In the genomic region with DNA sequence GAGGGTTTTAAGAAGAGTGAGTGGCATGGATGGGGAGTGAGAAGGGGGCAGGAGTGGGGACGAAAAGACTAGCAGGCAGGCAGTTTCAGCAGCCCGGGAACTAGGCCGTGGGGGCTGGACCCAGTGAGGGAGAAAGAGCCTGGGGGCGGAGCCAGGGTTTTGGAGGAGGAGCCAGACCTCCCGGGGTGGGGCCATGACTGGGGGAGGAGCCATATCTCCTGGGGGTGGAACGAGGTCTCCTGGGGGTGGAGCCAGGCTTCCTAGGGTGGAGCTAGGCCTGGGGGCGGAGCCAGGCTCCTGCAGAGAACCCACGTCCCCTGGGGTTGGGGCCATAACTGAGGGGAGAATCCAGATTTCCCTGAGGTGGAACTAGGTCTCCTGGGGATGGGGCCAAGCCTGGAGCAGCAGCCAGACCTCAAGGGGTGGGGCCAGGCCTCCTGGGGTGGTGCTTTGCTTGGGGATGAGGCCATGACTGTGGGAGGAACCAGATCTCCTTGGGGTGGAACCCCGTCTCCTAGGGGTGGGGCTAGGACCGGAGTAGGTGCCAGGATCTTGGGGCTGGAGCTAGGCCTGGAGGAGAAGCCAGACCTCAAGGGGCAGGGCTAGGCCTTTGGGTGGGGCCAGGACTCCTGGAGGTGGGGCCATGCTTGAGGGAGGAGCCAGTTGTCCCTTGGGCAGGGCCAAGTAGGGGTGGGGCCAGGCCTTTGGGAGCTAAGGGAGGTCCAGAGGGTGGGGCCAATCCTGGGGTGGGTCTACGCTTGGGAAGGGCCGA, we compare ENCODE assay signal across 8 cellular contexts. TPM values are rescaled to one million over a fixed set of nuclear protein-coding genes. Genes with fewer than 3 reads are reported as not detected.
DNase-seq lines count a peak whose midpoint lies in the region; ATAC-seq and TF ChIP-seq lines count a peak whose summit lies in the region.

No MANE protein-coding gene starts in this region.

- no peak for TF ChIP-seq CTCF in GM12865 (IDR thresholded peaks at IDR 0.05; ENCODE audit: insufficient read depth, low read depth, low read length, missing control alignments)
- TF ChIP-seq CTCF in coronary artery (IDR thresholded peaks at IDR 0.05): no peak

- H3K9me3 ChIP-seq in right cardiac atrium (ENCODE audit: control insufficient read depth, low read length): no peaks in the 10 kb centered on the region

- no peaks in the 10 kb centered on the region for H3K27me3 ChIP-seq in right cardiac atrium (ENCODE audit: control insufficient read depth, insufficient read depth)

- H3K4me1 ChIP-seq in right cardiac atrium (ENCODE audit: control insufficient read depth, insufficient read depth, low read length): peaks cover 7% of the 10 kb centered on the region

- intact Hi-C loops in right cardiac atrium (cut with DNase I): no loop called here

- no peak overlapping the region for H3K4me3 ChIP-seq in GM12865 (ENCODE audit: low read depth, low read length)
- no peak overlapping the region for H3K4me3 ChIP-seq in right cardiac atrium (ENCODE audit: low read length)
- no peak overlapping the region for H3K4me3 ChIP-seq in coronary artery

- peak; percentile 67 for DNase-seq in A172 (ENCODE audit: low spot score)
- peak; percentile 9 for DNase-seq in GM12865 (ENCODE audit: low read depth)
- DNase-seq in SW480 (ENCODE audit: low spot score): peak; percentile 74
- peak; percentile 79 to 86 (median 85) for DNase-seq in right cardiac atrium
- no peak for DNase-seq in coronary artery (ENCODE audit: low spot score)
- no peak for DNase-seq in ureter (ENCODE audit: low spot score)
- no peak for DNase-seq in middle frontal gyrus (ENCODE audit: extremely low spot score, low spot score)
- no peak for DNase-seq in NCI-H1417 treated with DMSO at 0.1 percent for 48 hours (lab: John Stamatoyannopoulos, UW)

- WGBS in right cardiac atrium: 79% methylated on average over 12 of the region's 12 CpGs

- ATAC-seq in right cardiac atrium: peak; percentile 61 to 91

- H3K27ac ChIP-seq in right cardiac atrium (ENCODE audit: low read length): no peak overlapping the region
- peak overlapping the region in 1 of 2 donors; percentile 17 for H3K27ac ChIP-seq in coronary artery

RNA-seq across cellular contexts. Expression of a gene that starts 41.7 kb away (rescaled TPM):
- 9.1 and 12.0 TPM in 2 replicates for total RNA-seq in A172 (2014; rRNA removed; shearing (Covaris generic))
- under 1 TPM; 0.09 to 0.32 (median 0.21) TPM for total RNA-seq in right cardiac atrium
- polyA plus RNA-seq in right cardiac atrium: 0.11 TPM
- total RNA-seq in ureter: 0.91 TPM

Comparison
In these comparisons a context has a peak if more than half of its experiments do, and no peak if none do; other contexts are left out.
1. DNase-seq: peak in A172 (single experiment), GM12865 (single experiment), SW480 (single experiment) and right cardiac atrium (3 of 3); none in coronary artery (single experiment), ureter (single experiment), middle frontal gyrus (single experiment) and NCI-H1417 treated with DMSO at 0.1 percent for 48 hours (single experiment).